Comparison of ENCODE assay signal across 12 cellular contexts in the genomic region with DNA sequence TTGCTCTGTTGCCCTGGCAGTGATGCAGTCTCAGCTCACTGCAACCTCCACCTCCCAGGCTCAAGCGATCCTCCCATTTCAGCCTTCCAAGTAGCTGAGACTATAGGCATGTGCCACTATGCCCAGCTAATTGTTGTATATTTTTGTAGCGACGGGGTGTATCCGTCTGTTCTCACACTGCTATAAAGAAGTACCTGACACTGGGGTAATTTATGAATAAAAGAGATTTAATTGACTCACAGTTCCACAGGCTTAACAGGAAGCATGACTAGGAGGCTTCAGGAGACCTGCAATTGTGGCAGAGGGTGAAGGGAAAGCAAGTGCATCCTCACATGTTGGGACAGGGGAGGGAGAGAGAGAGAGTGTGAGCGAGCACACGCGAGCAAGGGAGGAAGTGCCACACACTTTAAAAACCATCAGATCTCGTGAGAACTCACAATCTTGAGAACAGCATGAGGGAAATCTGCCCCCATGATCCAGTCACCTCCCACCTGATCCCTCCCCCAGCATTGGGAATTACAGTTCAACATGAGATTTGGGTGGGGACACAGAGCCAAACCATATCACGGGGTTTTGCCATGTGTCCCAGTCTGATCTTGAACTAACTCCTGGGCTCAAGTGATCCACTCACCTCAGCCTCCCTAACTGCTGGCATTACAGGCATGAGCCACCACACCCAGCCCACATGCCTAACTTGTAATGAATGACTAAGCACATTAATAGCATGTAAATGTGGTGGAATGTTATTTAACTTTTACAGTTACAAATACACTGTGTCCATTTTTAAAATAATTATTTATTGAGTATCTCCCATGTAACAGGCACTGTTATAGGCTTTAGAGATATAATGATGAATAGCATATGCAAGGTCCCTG.
A peak's percentile ranks its signal among the peaks of the same experiment; 100 is the strongest.
DNase-seq lines count a peak whose midpoint lies in the region; ATAC-seq and TF ChIP-seq lines count a peak whose summit lies in the region.
"Had no signal": no experiment of that assay in that cellular context is flagged by ENCODE, and none has a peak within 500 bp of the region (broad histone marks: within the 10 kb centered on the region; RNA-seq: fewer than 3 reads in every experiment).

No MANE protein-coding gene starts in this region.

- H3K4me1 Mint-ChIP-seq in activated naive CD4-positive, alpha-beta T cell treated with anti-CD3 and anti-CD28 coated beads for 36 hours (ENCODE audit: low read depth), result peaks cover 45% of the 10 kb centered on the region
- H3K4me1 Mint-ChIP-seq in activated naive CD4-positive, alpha-beta T cell treated with anti-CD3 and anti-CD28 coated beads, Interleukin-2, amount 10 ng/mL, durations not matched to agents 7 days and 5 days, result peaks cover 2% of the 10 kb centered on the region

- peak; percentile 29 for DNase-seq in activated naive CD4-positive, alpha-beta T cell treated with anti-CD3 and anti-CD28 coated beads for 36 hours
- no peak for DNase-seq in activated naive CD4-positive, alpha-beta T cell treated with anti-CD3 and anti-CD28 coated beads, Interleukin-2, amount 10 ng/mL, durations not matched to agents 7 days and 5 days
- DNase-seq in RWPE1 (ENCODE audit: low spot score) (no peak), osteoblast (ENCODE audit: insufficient read length, low spot score, missing footprints) (no peak), epidermal melanocyte (ENCODE audit: insufficient read length, low spot score) (no peak)
- no peak for DNase-seq in activated CD8-positive, alpha-beta memory T cell treated with anti-CD3 and anti-CD28 coated beads, Interleukin-2, amount 50 U/mL, for 4 hours
- DNase-seq: activated B cell treated with CpG ODN at 0.5 μM for 24 hours; NK-92 treated with Interleukin-12 subunit alpha and Interleukin-12 subunit beta, amount 100 ng/mL, for 24 hours; posterior cingulate gyrus; uterus had no signal

- ATAC-seq in esophagus mucosa (peak; percentile 94), GM21515 (IDR thresholded peaks at IDR 0.05; ENCODE audit: unreplicated experiment) (no peak)

- peak overlapping the region; percentile 50 for H3K27ac Mint-ChIP-seq in activated naive CD4-positive, alpha-beta T cell treated with anti-CD3 and anti-CD28 coated beads for 36 hours
- H3K27ac Mint-ChIP-seq in activated naive CD4-positive, alpha-beta T cell treated with anti-CD3 and anti-CD28 coated beads, Interleukin-2, amount 10 ng/mL, durations not matched to agents 7 days and 5 days, result no peak overlapping the region
- H3K27ac Mint-ChIP-seq: activated B cell treated with CpG ODN at 0.5 μM for 24 hours had no signal

- H3K36me3 ChIP-seq in osteoblast (ENCODE audit: insufficient read depth, low read length), result peaks cover 16% of the 10 kb centered on the region
- H3K36me3 ChIP-seq: uterus had no signal

- H3K79me2 ChIP-seq in osteoblast (ENCODE audit: insufficient read depth, low read length), result peaks cover 69% of the 10 kb centered on the region

- POLR2A ChIA-PET in RWPE1 (lab: Yijun Ruan, JAX; ENCODE audit: low non-redundant PET), result no interaction called here

- H3K4me2 ChIP-seq in osteoblast (ENCODE audit: insufficient read depth, low read length), result no peak overlapping the region

- H3K27me3 ChIP-seq in osteoblast (ENCODE audit: insufficient read depth, low read length), result no peaks in the 10 kb centered on the region
- H3K27me3 ChIP-seq: uterus had no signal

- peaks cover 12% of the 10 kb centered on the region for H4K20me1 ChIP-seq in osteoblast (ENCODE audit: insufficient read depth, low read length)

- peaks cover 2% of the 10 kb centered on the region for H3K9me3 Mint-ChIP-seq in activated naive CD4-positive, alpha-beta T cell treated with anti-CD3 and anti-CD28 coated beads for 36 hours
- peaks cover 2% of the 10 kb centered on the region for H3K9me3 Mint-ChIP-seq in activated naive CD4-positive, alpha-beta T cell treated with anti-CD3 and anti-CD28 coated beads, Interleukin-2, amount 10 ng/mL, durations not matched to agents 7 days and 5 days

- H3K36me3 Mint-ChIP-seq in activated naive CD4-positive, alpha-beta T cell treated with anti-CD3 and anti-CD28 coated beads for 36 hours (ENCODE audit: low read depth), result peaks cover 35% of the 10 kb centered on the region
- H3K36me3 Mint-ChIP-seq in activated naive CD4-positive, alpha-beta T cell treated with anti-CD3 and anti-CD28 coated beads, Interleukin-2, amount 10 ng/mL, durations not matched to agents 7 days and 5 days, result peaks cover 40% of the 10 kb centered on the region

- no peak overlapping the region for H3K4me3 ChIP-seq in osteoblast (ENCODE audit: insufficient read depth, low read length)
- H3K4me3 ChIP-seq: uterus had no signal

- no peaks in the 10 kb centered on the region for H3K27me3 Mint-ChIP-seq in activated naive CD4-positive, alpha-beta T cell treated with anti-CD3 and anti-CD28 coated beads for 36 hours (ENCODE audit: low read depth)
- H3K27me3 Mint-ChIP-seq in activated naive CD4-positive, alpha-beta T cell treated with anti-CD3 and anti-CD28 coated beads, Interleukin-2, amount 10 ng/mL, durations not matched to agents 7 days and 5 days, result no peaks in the 10 kb centered on the region
- H3K27me3 Mint-ChIP-seq: activated B cell treated with CpG ODN at 0.5 μM for 24 hours had no signal

- TF ChIP-seq CTCF in RWPE1 (conservative IDR thresholded peaks at IDR 0.05; ENCODE audit: low read depth), result no peak
- no peak for TF ChIP-seq CTCF in osteoblast (IDR thresholded peaks at IDR 0.05; ENCODE audit: extremely low read depth, low read depth, low read length)

- H2AFZ ChIP-seq in osteoblast (ENCODE audit: low read length), result no peak overlapping the region

- H3K27ac ChIP-seq in RWPE1 (peak overlapping the region; percentile 36), osteoblast (ENCODE audit: low read depth, low read length) (peak overlapping the region; percentile 26)
- H3K27ac ChIP-seq: uterus had no signal

- intact Hi-C loops in activated naive CD4-positive, alpha-beta T cell treated with anti-CD3 and anti-CD28 coated beads for 36 hours (cut with micrococcal nuclease), result no loop called here

- no peaks in the 10 kb centered on the region for H3K9me3 ChIP-seq in osteoblast (ENCODE audit: low read depth, low read length)
- H3K9me3 ChIP-seq: uterus had no signal

- CTCF ChIA-PET in activated naive CD4-positive, alpha-beta T cell treated with anti-CD3 and anti-CD28 coated beads for 36 hours (lab: Charles Lee), result interaction anchor here (0.6 to 1.0 kb wide), 3 partner anchors 53 to 130 kb away, joined by 3 to 12 read pairs (median 7); no protein-coding TSS in a partner anchor
- CTCF ChIA-PET in activated naive CD4-positive, alpha-beta T cell treated with anti-CD3 and anti-CD28 coated beads, Interleukin-2, amount 10 ng/mL, durations not matched to agents 7 days and 5 days (lab: Charles Lee), result interaction anchor here (0.6 to 1.0 kb wide), 2 partner anchors 109 to 216 kb away, joined by 3 to 4 read pairs; no protein-coding TSS in a partner anchor
- CTCF ChIA-PET in RWPE1 (lab: Yijun Ruan, JAX), result interaction anchor here (0.6 to 0.8 kb wide), 2 partner anchors 16 to 54 kb away, joined by 3 to 4 read pairs; no protein-coding TSS in a partner anchor

- peaks cover 33% of the 10 kb centered on the region for H3K4me1 ChIP-seq in osteoblast (ENCODE audit: insufficient read depth, low read length)

- no peak overlapping the region for H3K4me3 Mint-ChIP-seq in activated naive CD4-positive, alpha-beta T cell treated with anti-CD3 and anti-CD28 coated beads for 36 hours
- H3K4me3 Mint-ChIP-seq in activated naive CD4-positive, alpha-beta T cell treated with anti-CD3 and anti-CD28 coated beads, Interleukin-2, amount 10 ng/mL, durations not matched to agents 7 days and 5 days, result no peak overlapping the region
- H3K4me3 Mint-ChIP-seq: activated B cell treated with CpG ODN at 0.5 μM for 24 hours had no signal
